In genomic region chr18:22282311-22283235, GRCh38 we compare ENCODE assay signal across 8 cellular contexts.
A peak's percentile ranks its signal among the peaks of the same experiment; 100 is the strongest.
DNase-seq lines count a peak whose midpoint lies in the region; ATAC-seq and TF ChIP-seq lines count a peak whose summit lies in the region.

No MANE protein-coding gene starts in this region.

- no peaks in the 10 kb centered on the region for H3K27me3 Mint-ChIP-seq in GM23338 (ENCODE audit: insufficient read depth, low read depth, poor library complexity)

- H3K9me2 ChIP-seq in GM23338 (ENCODE audit: insufficient read depth) = no peaks in the 10 kb centered on the region

- peaks cover 4% of the 10 kb centered on the region; the same call in 2 of the 3 replicates for H3K4me1 Mint-ChIP-seq in GM23338

- H3K4me3 ChIP-seq in GM23338 = no peak overlapping the region

- H3K9me3 Mint-ChIP-seq in GM23338 = no peaks in the 10 kb centered on the region

- H4K20me1 ChIP-seq in GM23338 (replicated peaks; ENCODE audit: insufficient read depth) = no peaks in the 10 kb centered on the region

- ATAC-seq in GM23338 (peak; percentile 36; the same call in 2 of the 3 replicates), HG02938 (IDR thresholded peaks at IDR 0.05; ENCODE audit: unreplicated experiment) (no peak), GM21717 (IDR thresholded peaks at IDR 0.05; ENCODE audit: unreplicated experiment) (no peak)

- H3K36me3 ChIP-seq in GM23338 (ENCODE audit: insufficient read depth) = no peaks in the 10 kb centered on the region

- no peak overlapping the region for H3K4me3 Mint-ChIP-seq in GM23338

- DNase-seq in GM23338 (ENCODE audit: low spot score) = peak; percentile 18
- peak; percentile 74 for DNase-seq in OCI-M1 (lab: John Stamatoyannopoulos, UW)
- DNase-seq in dermis blood vessel endothelial cell = peak; percentile 97
- peak; percentile 95 for DNase-seq in pulmonary artery endothelial cell (ENCODE audit: low read depth, low spot score)
- DNase-seq in stimulated activated CD4-positive, alpha-beta T cell treated with anti-CD3 and anti-CD28 coated beads, Interleukin-15, amount 100 ng/mL, for 24 hours = no peak
- DNase-seq in NCI-H2227 (lab: John Stamatoyannopoulos, UW; ENCODE audit: unreplicated experiment) = no peak

- H3F3A ChIP-seq in GM23338 (replicated peaks; ENCODE audit: low read depth) = no peaks in the 10 kb centered on the region

- H3K4me2 ChIP-seq in GM23338 = no peak overlapping the region

- H2AFZ ChIP-seq in GM23338 = no peak overlapping the region

- no peaks in the 10 kb centered on the region for H3K27me3 ChIP-seq in GM23338 (ENCODE audit: insufficient read depth)

- no peaks in the 10 kb centered on the region for H3K79me2 ChIP-seq in GM23338 (replicated peaks; ENCODE audit: insufficient read depth)

- no peaks in the 10 kb centered on the region for H3K36me3 Mint-ChIP-seq in GM23338 (ENCODE audit: low read depth)

- no peaks in the 10 kb centered on the region for H3K4me1 ChIP-seq in GM23338 (ENCODE audit: insufficient read depth)

- TF ChIP-seq CTCF in GM23338 (conservative IDR thresholded peaks at IDR 0.05; ENCODE audit: low read depth in 2 of 2) = no peak

- no peak overlapping the region for H3K27ac Mint-ChIP-seq in GM23338

- no peak overlapping the region for H3K27ac ChIP-seq in GM23338 (ENCODE audit: low read depth)

TF ChIP-seq in GM23338, 12 proteins besides CTCF, POLR2A, EP300 and RAD21:
- no peak for TF ChIP-seq EZH2 (IDR thresholded peaks at IDR 0.05; ENCODE audit: low read depth, unreplicated experiment)
- TF ChIP-seq REST (IDR thresholded peaks at IDR 0.05; ENCODE audit: unreplicated experiment) = no peak
- TF ChIP-seq EZH2phosphoT487 (IDR thresholded peaks at IDR 0.05; ENCODE audit: unreplicated experiment) = no peak
- no peak for TF ChIP-seq ZNF114 (CRISPR knock-in tag; IDR thresholded peaks at IDR 0.05)
- TF ChIP-seq ETS1 (IDR thresholded peaks at IDR 0.05) = no peak
- TF ChIP-seq NANOG (IDR thresholded peaks at IDR 0.05; ENCODE audit: borderline replicate concordance) = no peak
- no peak for TF ChIP-seq POLR2AphosphoS5 (IDR thresholded peaks at IDR 0.05; ENCODE audit: low read depth)
- TF ChIP-seq ZNF462 (CRISPR knock-in tag; IDR thresholded peaks at IDR 0.05) = no peak
- no peak for TF ChIP-seq ZNF331 (CRISPR knock-in tag; IDR thresholded peaks at IDR 0.05; ENCODE audit: low read depth)
- no peak for TF ChIP-seq CREB1 (CRISPR knock-in tag; IDR thresholded peaks at IDR 0.05; ENCODE audit: low read depth)
- no peak for TF ChIP-seq JUNB (IDR thresholded peaks at IDR 0.05; ENCODE audit: unreplicated experiment)
- TF ChIP-seq STAT1 (IDR thresholded peaks at IDR 0.05; ENCODE audit: unreplicated experiment) = no peak

Comparison
In these comparisons a context has a peak if more than half of its experiments do, and no peak if none do; other contexts are left out.
1. DNase-seq: peak in GM23338 (single experiment), OCI-M1 (single experiment), dermis blood vessel endothelial cell (single experiment) and pulmonary artery endothelial cell (single experiment); none in stimulated activated CD4-positive, alpha-beta T cell treated with anti-CD3 and anti-CD28 coated beads, Interleukin-15, amount 100 ng/mL, for 24 hours (single experiment) and NCI-H2227 (single experiment).